ENCODE assay signal across 9 cellular contexts in genomic region chrX:41481264-41482109, GRCh38. TPM values are rescaled to one million over a fixed set of nuclear protein-coding genes. Genes with fewer than 3 reads are reported as not detected.
DNase-seq lines count a peak whose midpoint lies in the region; ATAC-seq and TF ChIP-seq lines count a peak whose summit lies in the region.
"Had no signal": no experiment of that assay in that cellular context is flagged by ENCODE, and none has a peak within 500 bp of the region (broad histone marks: within the 10 kb centered on the region; RNA-seq: fewer than 3 reads in every experiment).

No MANE protein-coding gene starts in this region.

- no peaks in the 10 kb centered on the region for H3K36me3 ChIP-seq in GM06990 (ENCODE audit: control insufficient read depth, insufficient read depth, low read length)

- no peak for ATAC-seq in GM18873 (IDR thresholded peaks at IDR 0.05; ENCODE audit: low FRiP score, unreplicated experiment)
- ATAC-seq: activated CD8-positive, alpha-beta memory T cell treated with anti-CD3 and anti-CD28 coated beads, Interleukin-2, amount 10 ng/mL, durations not matched to agents 7 days and 5 days had no signal

- no peak for DNase-seq in GM06990 (ENCODE audit: extremely low read depth, insufficient read length)
- peak; percentile 22 for DNase-seq in HuH-7.5 (ENCODE audit: low spot score)
- DNase-seq in astrocyte of the spinal cord (ENCODE audit: low read depth, low spot score) = no peak
- peak; percentile 20 for DNase-seq in myocyte (ENCODE audit: low read depth)
- no peak for DNase-seq in activated CD4-positive, CD25-positive, alpha-beta regulatory T cell treated with anti-CD3 and anti-CD28 coated beads, Interleukin-2, amount 50 U/mL, for 72 hours
- no peak for DNase-seq in NCI-H2227 (lab: John Stamatoyannopoulos, UW; ENCODE audit: unreplicated experiment)
- DNase-seq: activated CD8-positive, alpha-beta memory T cell treated with anti-CD3 and anti-CD28 coated beads, Interleukin-2, amount 10 ng/mL, durations not matched to agents 7 days and 5 days had no signal

- in situ Hi-C loops in astrocyte of the spinal cord (cut with HindIII; ENCODE audit: low sequenced_read_pairs) = no loop called here

- H3K27me3 ChIP-seq in GM06990 (replicated peaks; ENCODE audit: control insufficient read depth, insufficient read depth, low read length) = no peaks in the 10 kb centered on the region

- TF ChIP-seq CTCF in GM06990 (IDR thresholded peaks at IDR 0.05; ENCODE audit: insufficient read depth, low read length, poor library complexity, severe bottlenecking) (peak; percentile 57), astrocyte of the spinal cord (IDR thresholded peaks at IDR 0.05; ENCODE audit: low read depth, low read length) (peak; percentile 40)

- no peak overlapping the region for H3K4me3 ChIP-seq in GM06990 (replicated peaks; ENCODE audit: low read depth, low read length)
- H3K4me3 ChIP-seq in astrocyte of the spinal cord (ENCODE audit: low read depth, low read length) = no peak overlapping the region

RNA-seq across cellular contexts. Expression of gene NYX, which starts 34.3 kb away (rescaled TPM):
- not detected in 2 replicates for total RNA-seq in myocyte
- not detected for polyA plus RNA-seq in myocyte (2012)
- total RNA-seq: activated CD8-positive, alpha-beta memory T cell treated with anti-CD3 and anti-CD28 coated beads, Interleukin-2, amount 10 ng/mL, durations not matched to agents 7 days and 5 days; LHCN-M2 had no signal

Comparison
In these comparisons a context has a peak if more than half of its experiments do, and no peak if none do; other contexts are left out.
1. DNase-seq: peak in HuH-7.5 (single experiment) and myocyte (single experiment); none in GM06990 (single experiment), astrocyte of the spinal cord (single experiment), activated CD4-positive, CD25-positive, alpha-beta regulatory T cell treated with anti-CD3 and anti-CD28 coated beads, Interleukin-2, amount 50 U/mL, for 72 hours (single experiment) and NCI-H2227 (single experiment).